1 cellular context compared by ENCODE assay signal in genomic region chr16:56943761-56944375, GRCh38.
TF ChIP-seq lines count a peak whose summit lies in the region.

No MANE protein-coding gene starts in this region.

TF ChIP-seq in GM12878, 131 proteins besides CTCF, POLR2A, EP300 and RAD21:
- TF ChIP-seq POLR2AphosphoS5 (IDR thresholded peaks at IDR 0.05; ENCODE audit: low read length) (peak; percentile 42; the same call in 1 of the 2 replicates), SMAD5 (IDR thresholded peaks at IDR 0.05; ENCODE audit: low read depth) (no peak), RBBP5 (conservative IDR thresholded peaks at IDR 0.05) (no peak), ZBED1 (IDR thresholded peaks at IDR 0.05; ENCODE audit: borderline replicate concordance) (no peak), SRF (IDR thresholded peaks at IDR 0.05; ENCODE audit: low read depth in 2 of 2, low read length in 2 of 2) (no peak), POU2F2 (IDR thresholded peaks at IDR 0.05; ENCODE audit: borderline replicate concordance, low read depth, low read length) (no peak; the same call in 2 of the 3 replicates), NRF1 (conservative IDR thresholded peaks at IDR 0.05; ENCODE audit: low read depth, low read length) (no peak)
